Comparison of ENCODE assay signal across 21 cellular contexts in the genomic region with DNA sequence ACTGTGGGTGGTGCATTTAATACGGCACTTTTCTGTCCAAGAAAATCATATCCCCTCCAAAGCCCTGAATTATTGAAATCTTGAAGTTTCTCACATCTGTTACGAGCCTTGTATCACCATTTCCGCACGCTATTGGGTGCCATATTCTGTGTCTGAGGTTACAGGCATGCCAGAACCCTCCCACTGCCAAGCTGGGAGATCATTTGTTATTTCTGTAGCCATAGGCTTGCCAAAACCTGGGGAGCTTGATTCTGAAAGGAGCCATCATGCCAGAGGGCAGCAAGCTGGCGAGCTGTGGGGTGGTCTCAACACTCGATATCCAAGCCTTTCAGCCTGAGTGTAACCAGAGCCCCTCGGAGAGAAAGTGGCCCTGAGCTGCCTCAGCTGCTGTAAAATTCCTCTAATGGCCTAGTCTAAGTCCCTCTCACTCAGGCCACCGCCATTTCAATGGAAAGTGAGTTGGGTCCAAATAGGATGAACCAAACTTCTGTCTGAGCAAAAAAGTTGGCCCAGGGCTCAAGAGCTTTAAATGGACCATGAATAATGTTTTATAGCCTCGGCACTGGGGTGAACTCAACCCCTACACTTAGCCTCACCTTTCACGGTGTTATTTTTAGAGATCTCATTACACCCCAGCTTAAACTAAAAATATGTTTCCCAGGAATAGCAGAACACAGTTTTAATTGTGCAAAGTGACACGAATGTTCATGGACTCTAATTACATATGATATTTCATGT.
"Had no signal": no experiment of that assay in that cellular context is flagged by ENCODE, and none has a peak within 500 bp of the region (broad histone marks: within the 10 kb centered on the region; RNA-seq: fewer than 3 reads in every experiment).

No MANE protein-coding gene starts in this region.

- H3K4me1 ChIP-seq: neural progenitor cell had no signal

- H3K27ac ChIP-seq: coronary artery, epithelial cell of prostate, neural progenitor cell, stomach, suprapubic skin, tibial nerve, WERI-Rb-1 had no signal

- H2AFZ ChIP-seq: neural progenitor cell had no signal

- H3K4me3 ChIP-seq: coronary artery, neural progenitor cell, stomach, suprapubic skin, tibial nerve had no signal

- H3K9me3 ChIP-seq: stomach, suprapubic skin had no signal

- DNase-seq: activated CD4-positive, alpha-beta T cell treated with anti-CD3 and anti-CD28 coated beads, Interleukin-2, amount 10 ng/mL, durations not matched to agents 7 days and 5 days; activated CD4-positive, CD25-positive, alpha-beta regulatory T cell treated with anti-CD3 and anti-CD28 coated beads, Interleukin-2, amount 50 U/mL, for 72 hours; activated CD8-positive, alpha-beta memory T cell treated with anti-CD3 and anti-CD28 coated beads, Interleukin-2, amount 10 ng/mL, durations not matched to agents 7 days and 5 days; activated CD8-positive, alpha-beta T cell treated with anti-CD3 and anti-CD28 coated beads for 36 hours; activated effector memory CD4-positive, alpha-beta T cell treated with anti-CD3 and anti-CD28 coated beads, Interleukin-2, amount 50 U/mL, for 16 hours; activated naive CD4-positive, alpha-beta T cell treated with anti-CD3 and anti-CD28 coated beads, Interleukin-2, amount 10 ng/mL, durations not matched to agents 7 days and 5 days; activated T-cell treated with anti-CD3 and anti-CD28 coated beads for 4 hours; amygdala; cerebellar nuclear complex; kidney glomerular epithelial cell; small intestine; stimulated activated CD4-positive, alpha-beta T cell treated with anti-CD3 and anti-CD28 coated beads, Interleukin-2, amount 100 ng/mL, for 24 hours; stomach; T-helper 1 cell; WERI-Rb-1 had no signal

- ATAC-seq: activated CD8-positive, alpha-beta memory T cell treated with anti-CD3 and anti-CD28 coated beads, Interleukin-2, amount 10 ng/mL, durations not matched to agents 7 days and 5 days; activated CD8-positive, alpha-beta T cell treated with anti-CD3 and anti-CD28 coated beads for 36 hours; stimulated activated memory B cell treated with anti-CD40 and anti-IgM and Interleukin-4, amounts not matched to agents 10 μg/mL and 1 μg/mL and 100 μg/mL, for 72 hours had no signal

- H3K27me3 ChIP-seq: neural progenitor cell, stomach, suprapubic skin, tibial nerve had no signal

- H3K36me3 ChIP-seq: neural progenitor cell, stomach, suprapubic skin, tibial nerve, WERI-Rb-1 had no signal

- H3K4me2 ChIP-seq: neural progenitor cell had no signal
